ENCODE assay signal across 27 cellular contexts in the genomic region with DNA sequence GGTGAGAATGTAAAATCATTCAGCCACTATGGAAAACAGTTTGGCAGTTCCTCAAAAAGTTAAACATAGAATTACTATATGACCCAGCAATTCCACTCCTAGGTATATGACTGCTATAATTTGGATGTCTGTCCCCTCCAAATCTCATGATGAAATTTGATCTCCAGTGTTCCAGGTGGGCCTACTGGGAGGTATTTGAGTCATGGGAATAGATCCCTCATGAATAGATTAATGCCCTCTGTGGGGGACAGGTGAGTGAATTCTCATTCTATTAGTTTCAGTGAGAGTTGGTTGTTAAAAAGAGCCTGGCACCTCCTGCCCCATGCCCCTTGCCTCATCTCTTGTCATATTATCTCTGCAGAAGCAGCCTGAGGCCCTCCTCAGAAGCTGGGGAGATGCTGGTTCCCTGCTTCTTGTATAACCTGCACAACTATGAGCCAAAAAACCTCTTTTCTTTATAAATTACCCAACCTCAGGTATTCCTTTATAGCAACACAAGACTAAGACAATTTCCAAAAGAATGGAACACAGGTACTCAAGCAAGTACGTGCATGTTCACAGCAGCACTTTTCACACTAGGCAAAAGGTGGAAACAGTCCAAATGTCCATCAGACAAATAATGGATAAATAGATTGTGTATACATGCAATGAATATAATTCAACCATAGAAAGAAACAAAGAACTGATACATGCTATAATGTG.
"Had no signal": no experiment of that assay in that cellular context is flagged by ENCODE, and none has a peak within 500 bp of the region (broad histone marks: within the 10 kb centered on the region; RNA-seq: fewer than 3 reads in every experiment).

No MANE protein-coding gene starts in this region.

- H3K27me3 ChIP-seq: Peyer's patch, SJCRH30 had no signal

- H3K36me3 ChIP-seq: Peyer's patch, SJCRH30 had no signal

- H3K4me3 ChIP-seq: K562, PC-9, Peyer's patch, SJCRH30 had no signal

- H3K4me1 ChIP-seq: Peyer's patch, SJCRH30 had no signal

- H3K9ac ChIP-seq: KMS-11 had no signal

- H2AFZ ChIP-seq: PC-9 had no signal

- H3K4me2 ChIP-seq: KMS-11, PC-9 had no signal

- FAIRE-seq: K562 had no signal

- H3K9me3 ChIP-seq: Peyer's patch, SJCRH30 had no signal

- ATAC-seq: K562, Right ventricle myocardium inferior, SK-N-SH treated with all-trans-retinoic acid at 6 μM for 48 hours had no signal

- H3K27ac ChIP-seq: KMS-11, PC-9, Peyer's patch, SJCRH30 had no signal

- DNase-seq: Kasumi-1, MV-4-11, NCI-H1048, NCI-H1105, NCI-H1417, NCI-H1436 treated with DMSO at 0.1 percent for 48 hours, NCI-H1694, NCI-H187 treated with DMSO at 0.1 percent for 48 hours, NCI-H2081, NCI-H2107, NCI-H2171, NCI-H226, NCI-H446, NCI-H510A, NCI-H524 treated with DMSO at 0.1 percent for 48 hours, NCI-H69, NCI-H774, OCI-M1, PC-9, Peyer's patch, SHP77 treated with DMSO at 0.1 percent for 48 hours, SJCRH30, T-helper 1 cell had no signal
